In genomic region chr20:22779878-22780277, GRCh38 we compare ENCODE assay signal across 25 cellular contexts.
"Had no signal": no experiment of that assay in that cellular context is flagged by ENCODE, and none has a peak within 500 bp of the region (broad histone marks: within the 10 kb centered on the region; RNA-seq: fewer than 3 reads in every experiment).

No MANE protein-coding gene starts in this region.

- H3K4me3 ChIP-seq: neural progenitor cell, pancreas, prostate gland, right atrium auricular region, right lobe of liver, sigmoid colon, stomach, thoracic aorta, thyroid gland, tibial nerve, upper lobe of left lung, vagina had no signal

- H3K36me3 ChIP-seq: neural progenitor cell, pancreas, prostate gland, right atrium auricular region, right lobe of liver, sigmoid colon, stomach, thoracic aorta, thyroid gland, tibial nerve, upper lobe of left lung, vagina had no signal

- H3K4me1 ChIP-seq: neural progenitor cell, pancreas, prostate gland, right atrium auricular region, right lobe of liver, sigmoid colon, stomach, thyroid gland, tibial nerve, upper lobe of left lung, vagina had no signal

- H3K27ac ChIP-seq: neural progenitor cell, pancreas, prostate gland, right atrium auricular region, right lobe of liver, sigmoid colon, stomach, thoracic aorta, thyroid gland, tibial nerve, upper lobe of left lung, vagina had no signal

- ATAC-seq: natural killer cell; pancreas; right lobe of liver; stimulated activated effector memory CD8-positive, alpha-beta T cell treated with anti-CD3 and anti-CD28 coated beads, Interleukin-12 subunit alpha, Interleukin-12 subunit beta, amount 100 ng/mL, for 72 hours; stimulated activated naive B cell treated with anti-CD40 and anti-IgM and Interleukin-4, amounts not matched to agents 10 μg/mL and 1 μg/mL and 100 μg/mL, for 72 hours had no signal

- H3K4me2 ChIP-seq: neural progenitor cell had no signal

- H2AFZ ChIP-seq: neural progenitor cell had no signal

- H3K9ac ChIP-seq: neural progenitor cell had no signal

- H3K27me3 ChIP-seq: neural progenitor cell, pancreas, right atrium auricular region, right lobe of liver, sigmoid colon, stomach, thyroid gland, tibial nerve, upper lobe of left lung, vagina had no signal

- H3K9me3 ChIP-seq: pancreas, prostate gland, right atrium auricular region, right lobe of liver, thoracic aorta, thyroid gland, tibial nerve, upper lobe of left lung, vagina had no signal

- FAIRE-seq: pancreas, small intestine, urothelium cell line had no signal

- DNase-seq: natural killer cell; occipital lobe; pancreas; retina; right lobe of liver; sigmoid colon; small intestine; stimulated activated CD4-positive, alpha-beta T cell treated with anti-CD3 and anti-CD28 coated beads, Interleukin-15, amount 100 ng/mL, for 24 hours; stimulated activated CD4-positive, alpha-beta T cell treated with anti-CD3 and anti-CD28 coated beads, Interleukin-2, amount 100 ng/mL, for 24 hours; stimulated activated CD4-positive, alpha-beta T cell treated with anti-CD3 and anti-CD28 coated beads, Interleukin-2, amount 100 ng/mL, for 48 hours; stimulated activated CD4-positive, alpha-beta T cell treated with anti-CD3 and anti-CD28 coated beads, Interleukin-4, amount 100 ng/mL, for 24 hours; stimulated activated naive B cell treated with anti-CD40 and anti-IgM and Interleukin-4, amounts not matched to agents 10 μg/mL and 1 μg/mL and 100 μg/mL, for 72 hours; stimulated activated naive CD4-positive, alpha-beta T cell treated with Interleukin-2 at 50 U/mL for 16 hours; stomach; thyroid gland; trophoblast cell; upper lobe of left lung had no signal
